1 cellular context compared by ENCODE assay signal in the genomic region with DNA sequence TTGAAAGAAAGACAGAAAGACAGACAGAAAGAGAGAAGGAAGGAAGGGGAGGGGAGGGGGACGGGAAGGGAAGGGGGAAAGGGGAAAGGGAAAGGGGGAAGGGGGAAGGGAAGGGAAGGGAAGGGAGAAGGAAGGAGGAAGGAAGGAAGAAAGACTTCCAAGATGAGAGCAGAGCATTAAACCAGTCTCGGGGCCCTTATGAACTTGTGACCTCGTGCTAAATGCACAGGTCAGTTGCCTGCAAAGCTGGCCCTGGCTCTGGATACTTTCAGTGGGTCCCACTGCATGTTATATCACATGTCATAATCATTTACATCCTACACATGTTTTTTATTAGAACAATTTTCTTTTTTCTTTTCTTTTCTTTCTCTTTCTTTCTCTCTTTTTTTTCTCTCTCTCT.
TF ChIP-seq lines count a peak whose summit lies in the region.

No MANE protein-coding gene starts in this region.

TF ChIP-seq in K562, 482 proteins besides CTCF, POLR2A, EP300 and RAD21 (continues in another document):
- TF ChIP-seq ZNF551 (CRISPR knock-in tag; IDR thresholded peaks at IDR 0.05) = no peak
- no peak for TF ChIP-seq NR3C1 (CRISPR knock-in tag; IDR thresholded peaks at IDR 0.05)
- no peak for TF ChIP-seq ARID1B (IDR thresholded peaks at IDR 0.05)
- peak; percentile 95 for TF ChIP-seq HNRNPK (IDR thresholded peaks at IDR 0.05; ENCODE audit: low read depth, low read length, poor library complexity, severe bottlenecking)
- TF ChIP-seq, protein P1, sequence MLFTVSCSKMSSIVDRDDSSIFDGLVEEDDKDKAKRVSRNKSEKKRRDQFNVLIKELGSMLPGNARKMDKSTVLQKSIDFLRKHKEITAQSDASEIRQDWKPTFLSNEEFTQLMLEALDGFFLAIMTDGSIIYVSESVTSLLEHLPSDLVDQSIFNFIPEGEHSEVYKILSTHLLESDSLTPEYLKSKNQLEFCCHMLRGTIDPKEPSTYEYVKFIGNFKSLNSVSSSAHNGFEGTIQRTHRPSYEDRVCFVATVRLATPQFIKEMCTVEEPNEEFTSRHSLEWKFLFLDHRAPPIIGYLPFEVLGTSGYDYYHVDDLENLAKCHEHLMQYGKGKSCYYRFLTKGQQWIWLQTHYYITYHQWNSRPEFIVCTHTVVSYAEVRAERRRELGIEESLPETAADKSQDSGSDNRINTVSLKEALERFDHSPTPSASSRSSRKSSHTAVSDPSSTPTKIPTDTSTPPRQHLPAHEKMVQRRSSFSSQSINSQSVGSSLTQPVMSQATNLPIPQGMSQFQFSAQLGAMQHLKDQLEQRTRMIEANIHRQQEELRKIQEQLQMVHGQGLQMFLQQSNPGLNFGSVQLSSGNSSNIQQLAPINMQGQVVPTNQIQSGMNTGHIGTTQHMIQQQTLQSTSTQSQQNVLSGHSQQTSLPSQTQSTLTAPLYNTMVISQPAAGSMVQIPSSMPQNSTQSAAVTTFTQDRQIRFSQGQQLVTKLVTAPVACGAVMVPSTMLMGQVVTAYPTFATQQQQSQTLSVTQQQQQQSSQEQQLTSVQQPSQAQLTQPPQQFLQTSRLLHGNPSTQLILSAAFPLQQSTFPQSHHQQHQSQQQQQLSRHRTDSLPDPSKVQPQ (CRISPR knock-in tag; IDR thresholded peaks at IDR 0.05; ENCODE audit: borderline replicate concordance) = no peak
- TF ChIP-seq ILK (tag; IDR thresholded peaks at IDR 0.05; ENCODE audit: borderline replicate concordance, low read depth) = no peak
- no peak for TF ChIP-seq MED1 (CRISPR knock-in tag; IDR thresholded peaks at IDR 0.05; ENCODE audit: borderline replicate concordance)
- TF ChIP-seq, protein P2, sequence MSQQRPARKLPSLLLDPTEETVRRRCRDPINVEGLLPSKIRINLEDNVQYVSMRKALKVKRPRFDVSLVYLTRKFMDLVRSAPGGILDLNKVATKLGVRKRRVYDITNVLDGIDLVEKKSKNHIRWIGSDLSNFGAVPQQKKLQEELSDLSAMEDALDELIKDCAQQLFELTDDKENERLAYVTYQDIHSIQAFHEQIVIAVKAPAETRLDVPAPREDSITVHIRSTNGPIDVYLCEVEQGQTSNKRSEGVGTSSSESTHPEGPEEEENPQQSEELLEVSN (IDR thresholded peaks at IDR 0.05; ENCODE audit: borderline replicate concordance in 1 of 2, extremely low read depth in 1 of 2, insufficient read depth in 1 of 2, insufficient read length in 1 of 2, low read depth in 1 of 2, low read length in 1 of 2, poor library complexity in 1 of 2, severe bottlenecking in 1 of 2) = no peak
- no peak for TF ChIP-seq ZNF143 (CRISPR knock-in tag; IDR thresholded peaks at IDR 0.05)
- TF ChIP-seq NFATC3 (IDR thresholded peaks at IDR 0.05) = no peak
- TF ChIP-seq, protein P3, sequence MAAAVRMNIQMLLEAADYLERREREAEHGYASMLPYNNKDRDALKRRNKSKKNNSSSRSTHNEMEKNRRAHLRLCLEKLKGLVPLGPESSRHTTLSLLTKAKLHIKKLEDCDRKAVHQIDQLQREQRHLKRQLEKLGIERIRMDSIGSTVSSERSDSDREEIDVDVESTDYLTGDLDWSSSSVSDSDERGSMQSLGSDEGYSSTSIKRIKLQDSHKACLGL (CRISPR knock-in tag; IDR thresholded peaks at IDR 0.05; ENCODE audit: borderline replicate concordance, poor library complexity, severe bottlenecking) = no peak
- TF ChIP-seq XRCC4 (IDR thresholded peaks at IDR 0.05; ENCODE audit: extremely low read depth, insufficient read depth, insufficient read length) = no peak
- no peak for TF ChIP-seq CHD2 (IDR thresholded peaks at IDR 0.05; ENCODE audit: low read depth, low read length)
- TF ChIP-seq PPARD (CRISPR knock-in tag; IDR thresholded peaks at IDR 0.05) = no peak
- no peak for TF ChIP-seq CEBPG (CRISPR knock-in tag; IDR thresholded peaks at IDR 0.05)
- TF ChIP-seq CEBPG (tag; conservative IDR thresholded peaks at IDR 0.05 in 1 of 2, IDR thresholded peaks at IDR 0.05 in 1 of 2) = no peak
- no peak for TF ChIP-seq ZNF274 (IDR thresholded peaks at IDR 0.05; ENCODE audit: borderline replicate concordance, low read depth, low read length)
- TF ChIP-seq SREBF2 (CRISPR knock-in tag; IDR thresholded peaks at IDR 0.05) = no peak
- TF ChIP-seq, protein P4, sequence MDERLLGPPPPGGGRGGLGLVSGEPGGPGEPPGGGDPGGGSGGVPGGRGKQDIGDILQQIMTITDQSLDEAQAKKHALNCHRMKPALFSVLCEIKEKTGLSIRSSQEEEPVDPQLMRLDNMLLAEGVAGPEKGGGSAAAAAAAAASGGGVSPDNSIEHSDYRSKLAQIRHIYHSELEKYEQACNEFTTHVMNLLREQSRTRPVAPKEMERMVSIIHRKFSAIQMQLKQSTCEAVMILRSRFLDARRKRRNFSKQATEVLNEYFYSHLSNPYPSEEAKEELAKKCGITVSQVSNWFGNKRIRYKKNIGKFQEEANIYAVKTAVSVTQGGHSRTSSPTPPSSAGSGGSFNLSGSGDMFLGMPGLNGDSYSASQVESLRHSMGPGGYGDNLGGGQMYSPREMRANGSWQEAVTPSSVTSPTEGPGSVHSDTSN (CRISPR knock-in tag; IDR thresholded peaks at IDR 0.05; ENCODE audit: low read depth) = no peak
- TF ChIP-seq, protein P4 (tag; conservative IDR thresholded peaks at IDR 0.05; ENCODE audit: low read depth) = no peak
- TF ChIP-seq, protein P5, sequence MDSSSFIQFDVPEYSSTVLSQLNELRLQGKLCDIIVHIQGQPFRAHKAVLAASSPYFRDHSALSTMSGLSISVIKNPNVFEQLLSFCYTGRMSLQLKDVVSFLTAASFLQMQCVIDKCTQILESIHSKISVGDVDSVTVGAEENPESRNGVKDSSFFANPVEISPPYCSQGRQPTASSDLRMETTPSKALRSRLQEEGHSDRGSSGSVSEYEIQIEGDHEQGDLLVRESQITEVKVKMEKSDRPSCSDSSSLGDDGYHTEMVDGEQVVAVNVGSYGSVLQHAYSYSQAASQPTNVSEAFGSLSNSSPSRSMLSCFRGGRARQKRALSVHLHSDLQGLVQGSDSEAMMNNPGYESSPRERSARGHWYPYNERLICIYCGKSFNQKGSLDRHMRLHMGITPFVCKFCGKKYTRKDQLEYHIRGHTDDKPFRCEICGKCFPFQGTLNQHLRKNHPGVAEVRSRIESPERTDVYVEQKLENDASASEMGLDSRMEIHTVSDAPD (CRISPR knock-in tag; IDR thresholded peaks at IDR 0.05) = no peak
- TF ChIP-seq, protein P6, sequence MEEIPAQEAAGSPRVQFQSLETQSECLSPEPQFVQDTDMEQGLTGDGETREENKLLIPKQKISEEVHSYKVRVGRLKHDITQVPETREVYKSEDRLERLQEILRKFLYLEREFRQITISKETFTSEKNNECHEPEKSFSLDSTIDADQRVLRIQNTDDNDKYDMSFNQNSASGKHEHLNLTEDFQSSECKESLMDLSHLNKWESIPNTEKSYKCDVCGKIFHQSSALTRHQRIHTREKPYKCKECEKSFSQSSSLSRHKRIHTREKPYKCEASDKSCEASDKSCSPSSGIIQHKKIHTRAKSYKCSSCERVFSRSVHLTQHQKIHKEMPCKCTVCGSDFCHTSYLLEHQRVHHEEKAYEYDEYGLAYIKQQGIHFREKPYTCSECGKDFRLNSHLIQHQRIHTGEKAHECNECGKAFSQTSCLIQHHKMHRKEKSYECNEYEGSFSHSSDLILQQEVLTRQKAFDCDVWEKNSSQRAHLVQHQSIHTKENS (CRISPR knock-in tag; IDR thresholded peaks at IDR 0.05) = no peak
- TF ChIP-seq, protein P7, sequence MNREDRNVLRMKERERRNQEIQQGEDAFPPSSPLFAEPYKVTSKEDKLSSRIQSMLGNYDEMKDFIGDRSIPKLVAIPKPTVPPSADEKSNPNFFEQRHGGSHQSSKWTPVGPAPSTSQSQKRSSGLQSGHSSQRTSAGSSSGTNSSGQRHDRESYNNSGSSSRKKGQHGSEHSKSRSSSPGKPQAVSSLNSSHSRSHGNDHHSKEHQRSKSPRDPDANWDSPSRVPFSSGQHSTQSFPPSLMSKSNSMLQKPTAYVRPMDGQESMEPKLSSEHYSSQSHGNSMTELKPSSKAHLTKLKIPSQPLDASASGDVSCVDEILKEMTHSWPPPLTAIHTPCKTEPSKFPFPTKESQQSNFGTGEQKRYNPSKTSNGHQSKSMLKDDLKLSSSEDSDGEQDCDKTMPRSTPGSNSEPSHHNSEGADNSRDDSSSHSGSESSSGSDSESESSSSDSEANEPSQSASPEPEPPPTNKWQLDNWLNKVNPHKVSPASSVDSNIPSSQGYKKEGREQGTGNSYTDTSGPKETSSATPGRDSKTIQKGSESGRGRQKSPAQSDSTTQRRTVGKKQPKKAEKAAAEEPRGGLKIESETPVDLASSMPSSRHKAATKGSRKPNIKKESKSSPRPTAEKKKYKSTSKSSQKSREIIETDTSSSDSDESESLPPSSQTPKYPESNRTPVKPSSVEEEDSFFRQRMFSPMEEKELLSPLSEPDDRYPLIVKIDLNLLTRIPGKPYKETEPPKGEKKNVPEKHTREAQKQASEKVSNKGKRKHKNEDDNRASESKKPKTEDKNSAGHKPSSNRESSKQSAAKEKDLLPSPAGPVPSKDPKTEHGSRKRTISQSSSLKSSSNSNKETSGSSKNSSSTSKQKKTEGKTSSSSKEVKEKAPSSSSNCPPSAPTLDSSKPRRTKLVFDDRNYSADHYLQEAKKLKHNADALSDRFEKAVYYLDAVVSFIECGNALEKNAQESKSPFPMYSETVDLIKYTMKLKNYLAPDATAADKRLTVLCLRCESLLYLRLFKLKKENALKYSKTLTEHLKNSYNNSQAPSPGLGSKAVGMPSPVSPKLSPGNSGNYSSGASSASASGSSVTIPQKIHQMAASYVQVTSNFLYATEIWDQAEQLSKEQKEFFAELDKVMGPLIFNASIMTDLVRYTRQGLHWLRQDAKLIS (CRISPR knock-in tag; IDR thresholded peaks at IDR 0.05) = no peak
- TF ChIP-seq PTTG1 (tag; IDR thresholded peaks at IDR 0.05; ENCODE audit: low read depth) = no peak
- TF ChIP-seq, protein P8, sequence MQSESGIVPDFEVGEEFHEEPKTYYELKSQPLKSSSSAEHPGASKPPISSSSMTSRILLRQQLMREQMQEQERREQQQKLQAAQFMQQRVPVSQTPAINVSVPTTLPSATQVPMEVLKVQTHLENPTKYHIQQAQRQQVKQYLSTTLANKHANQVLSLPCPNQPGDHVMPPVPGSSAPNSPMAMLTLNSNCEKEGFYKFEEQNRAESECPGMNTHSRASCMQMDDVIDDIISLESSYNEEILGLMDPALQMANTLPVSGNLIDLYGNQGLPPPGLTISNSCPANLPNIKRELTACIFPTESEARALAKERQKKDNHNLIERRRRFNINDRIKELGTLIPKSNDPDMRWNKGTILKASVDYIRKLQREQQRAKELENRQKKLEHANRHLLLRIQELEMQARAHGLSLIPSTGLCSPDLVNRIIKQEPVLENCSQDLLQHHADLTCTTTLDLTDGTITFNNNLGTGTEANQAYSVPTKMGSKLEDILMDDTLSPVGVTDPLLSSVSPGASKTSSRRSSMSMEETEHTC (IDR thresholded peaks at IDR 0.05) = no peak
- TF ChIP-seq, protein P9, sequence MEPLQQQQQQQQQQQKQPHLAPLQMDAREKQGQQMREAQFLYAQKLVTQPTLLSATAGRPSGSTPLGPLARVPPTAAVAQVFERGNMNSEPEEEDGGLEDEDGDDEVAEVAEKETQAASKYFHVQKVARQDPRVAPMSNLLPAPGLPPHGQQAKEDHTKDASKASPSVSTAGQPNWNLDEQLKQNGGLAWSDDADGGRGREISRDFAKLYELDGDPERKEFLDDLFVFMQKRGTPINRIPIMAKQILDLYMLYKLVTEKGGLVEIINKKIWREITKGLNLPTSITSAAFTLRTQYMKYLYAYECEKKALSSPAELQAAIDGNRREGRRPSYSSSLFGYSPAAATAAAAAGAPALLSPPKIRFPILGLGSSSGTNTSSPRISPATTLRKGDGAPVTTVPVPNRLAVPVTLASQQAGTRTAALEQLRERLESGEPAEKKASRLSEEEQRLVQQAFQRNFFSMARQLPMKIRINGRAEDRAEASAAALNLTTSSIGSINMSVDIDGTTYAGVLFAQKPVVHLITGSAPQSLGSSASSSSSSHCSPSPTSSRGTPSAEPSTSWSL (CRISPR knock-in tag; IDR thresholded peaks at IDR 0.05; ENCODE audit: borderline replicate concordance) = no peak
- peak; percentile 86 for TF ChIP-seq PCBP2 (IDR thresholded peaks at IDR 0.05; ENCODE audit: low read depth, low read length, poor library complexity, severe bottlenecking)
- no peak for TF ChIP-seq ZNF3 (CRISPR knock-in tag; IDR thresholded peaks at IDR 0.05)
- TF ChIP-seq, protein P10, sequence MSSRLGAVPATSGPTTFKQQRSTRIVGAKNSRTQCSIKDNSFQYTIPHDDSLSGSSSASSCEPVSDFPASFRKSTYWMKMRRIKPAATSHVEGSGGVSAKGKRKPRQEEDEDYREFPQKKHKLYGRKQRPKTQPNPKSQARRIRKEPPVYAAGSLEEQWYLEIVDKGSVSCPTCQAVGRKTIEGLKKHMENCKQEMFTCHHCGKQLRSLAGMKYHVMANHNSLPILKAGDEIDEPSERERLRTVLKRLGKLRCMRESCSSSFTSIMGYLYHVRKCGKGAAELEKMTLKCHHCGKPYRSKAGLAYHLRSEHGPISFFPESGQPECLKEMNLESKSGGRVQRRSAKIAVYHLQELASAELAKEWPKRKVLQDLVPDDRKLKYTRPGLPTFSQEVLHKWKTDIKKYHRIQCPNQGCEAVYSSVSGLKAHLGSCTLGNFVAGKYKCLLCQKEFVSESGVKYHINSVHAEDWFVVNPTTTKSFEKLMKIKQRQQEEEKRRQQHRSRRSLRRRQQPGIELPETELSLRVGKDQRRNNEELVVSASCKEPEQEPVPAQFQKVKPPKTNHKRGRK (tag; IDR thresholded peaks at IDR 0.05) = peak; percentile 86
